ENCODE assay signal across 8 cellular contexts in the genomic region with DNA sequence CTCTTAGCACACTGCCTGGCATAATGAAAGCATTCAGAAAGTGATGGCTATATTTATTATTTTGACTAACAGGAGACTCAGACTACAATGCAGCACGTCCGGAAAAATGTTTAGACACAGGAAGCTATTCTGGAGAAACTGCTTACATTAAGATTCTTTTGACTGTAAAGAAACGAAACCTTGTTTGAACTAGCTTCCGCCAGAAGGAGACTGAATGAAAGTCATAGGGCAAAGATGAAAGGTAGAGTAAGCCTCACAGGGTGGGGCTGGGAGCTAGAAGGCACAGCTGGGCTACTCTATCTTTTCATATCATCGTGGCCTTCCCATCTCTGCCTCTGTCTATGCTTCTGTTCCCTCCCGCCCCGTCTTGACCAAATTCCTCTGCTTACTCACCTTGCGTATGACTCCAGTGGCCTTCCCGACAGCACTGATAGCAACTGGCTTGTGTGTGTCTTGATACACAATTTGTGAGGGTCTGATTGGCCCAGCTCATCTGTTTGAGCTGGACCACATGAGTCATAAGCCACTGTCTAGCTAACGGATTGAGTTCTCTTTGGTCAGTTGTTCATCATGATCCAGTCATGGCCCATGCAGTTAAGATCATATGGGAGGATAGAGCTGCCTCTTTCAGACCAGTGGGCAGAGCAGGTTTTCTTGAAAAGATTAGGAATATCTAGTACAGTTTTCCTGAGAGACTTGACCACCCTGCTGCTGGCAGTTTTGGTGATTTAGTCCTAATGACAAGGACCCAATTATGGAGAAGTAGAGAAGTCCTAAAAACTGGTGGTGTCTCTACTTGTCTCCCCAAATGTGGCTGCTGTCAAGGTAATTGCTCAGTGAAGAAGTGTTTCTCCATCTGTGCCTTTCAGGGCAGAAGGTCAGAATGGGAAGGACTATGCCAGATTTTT.
DNase-seq lines count a peak whose midpoint lies in the region; ATAC-seq and TF ChIP-seq lines count a peak whose summit lies in the region.

No MANE protein-coding gene starts in this region.

- peak overlapping the region; percentile 57 for H3K4me3 Mint-ChIP-seq in activated T-cell treated with anti-CD3 and anti-CD28 coated beads, Interleukin-2, amount 50 U/mL, for 24 hours

- H3K4me1 ChIP-seq in heart right ventricle (peaks cover 10 to 52% (median 39%) of the 10 kb centered on the region in 9 donors), right atrium auricular region (peaks cover 0 to 36% of the 10 kb centered on the region in 2 donors)

- H3K36me3 ChIP-seq in heart right ventricle, result no peaks in the 10 kb centered on the region
- H3K36me3 ChIP-seq in right atrium auricular region, result no peaks in the 10 kb centered on the region

- no peak overlapping the region for H3K4me3 ChIP-seq in heart right ventricle
- no peak overlapping the region for H3K4me3 ChIP-seq in right atrium auricular region

- intact Hi-C loops in heart right ventricle (cut with DNase I), result loop anchor here in 5 of 10 donors (2.0 to 10.0 kb wide), 3 partner anchors 49 to 133 kb away; no protein-coding TSS in a partner anchor
- intact Hi-C loops in Right ventricle myocardium inferior (cut with DNase I), result loop anchor here (5.0 kb wide), 1 partner anchor 52 kb away; no protein-coding TSS in a partner anchor

- H3K27me3 ChIP-seq in heart right ventricle, result no peaks in the 10 kb centered on the region
- no peaks in the 10 kb centered on the region for H3K27me3 ChIP-seq in right atrium auricular region

- 64 to 68% methylated on average over 10 of the region's 10 CpGs for WGBS in heart right ventricle, 2 donors

- H3K9me3 ChIP-seq in heart right ventricle (peaks cover 0 to 3% (median 0%) of the 10 kb centered on the region in 11 donors), right atrium auricular region (no peaks in the 10 kb centered on the region)

- no peak for TF ChIP-seq CTCF in heart right ventricle (IDR thresholded peaks at IDR 0.05)
- no peak for TF ChIP-seq CTCF in right atrium auricular region (IDR thresholded peaks at IDR 0.05)

- no peak for DNase-seq in heart right ventricle
- DNase-seq in Right ventricle myocardium inferior (ENCODE audit: missing footprints), result no peak
- peak; percentile 66 for DNase-seq in activated T-cell treated with anti-CD3 and anti-CD28 coated beads, Interleukin-2, amount 50 U/mL, for 24 hours
- DNase-seq in right atrium auricular region (ENCODE audit: low spot score), result no peak
- DNase-seq in stimulated activated CD8-positive, alpha-beta memory T cell treated with anti-CD3 and anti-CD28 coated beads, Interleukin-12 subunit alpha, Interleukin-12 subunit beta, amount 100 ng/mL, for 1 hour (ENCODE audit: low read depth), result peak; percentile 16
- no peak for DNase-seq in midbrain (lab: John Stamatoyannopoulos, UW)

- ATAC-seq in heart right ventricle, result peak in 2 of 8 donors; percentile 14 to 15
- no peak for ATAC-seq in Right ventricle myocardium inferior
- no peak for ATAC-seq in GM21576 (IDR thresholded peaks at IDR 0.05; ENCODE audit: unreplicated experiment)
- ATAC-seq in HG02642 (IDR thresholded peaks at IDR 0.05; ENCODE audit: poor library complexity, unreplicated experiment), result no peak

- H3K27me3 Mint-ChIP-seq in activated T-cell treated with anti-CD3 and anti-CD28 coated beads, Interleukin-2, amount 50 U/mL, for 24 hours, result no peaks in the 10 kb centered on the region

- peaks cover 6% of the 10 kb centered on the region for H3K9me3 Mint-ChIP-seq in activated T-cell treated with anti-CD3 and anti-CD28 coated beads, Interleukin-2, amount 50 U/mL, for 24 hours

- peak overlapping the region; percentile 92 for H3K27ac Mint-ChIP-seq in activated T-cell treated with anti-CD3 and anti-CD28 coated beads, Interleukin-2, amount 50 U/mL, for 24 hours

- H3K36me3 Mint-ChIP-seq in activated T-cell treated with anti-CD3 and anti-CD28 coated beads, Interleukin-2, amount 50 U/mL, for 24 hours (ENCODE audit: low read depth), result no peaks in the 10 kb centered on the region

- H3K4me1 Mint-ChIP-seq in activated T-cell treated with anti-CD3 and anti-CD28 coated beads, Interleukin-2, amount 50 U/mL, for 24 hours (ENCODE audit: low read depth), result peaks cover 43% of the 10 kb centered on the region

- H3K27ac ChIP-seq in heart right ventricle (peak overlapping the region; percentile 6 to 85 (median 76)), right atrium auricular region (peak overlapping the region; percentile 55 to 67)

Comparison
In these comparisons a context has a peak if more than half of its experiments do, and no peak if none do; other contexts are left out.
1. DNase-seq: peak in activated T-cell treated with anti-CD3 and anti-CD28 coated beads, Interleukin-2, amount 50 U/mL, for 24 hours (single experiment) and stimulated activated CD8-positive, alpha-beta memory T cell treated with anti-CD3 and anti-CD28 coated beads, Interleukin-12 subunit alpha, Interleukin-12 subunit beta, amount 100 ng/mL, for 1 hour (single experiment); none in heart right ventricle (0 of 2), Right ventricle myocardium inferior (single experiment), right atrium auricular region (single experiment) and midbrain (single experiment).